1 cellular context compared by ENCODE assay signal in genomic region chr10:128854965-128855364, GRCh38.
TF ChIP-seq lines count a peak whose summit lies in the region.

No MANE protein-coding gene starts in this region.

TF ChIP-seq in GM23338, 12 proteins besides CTCF, POLR2A, EP300 and RAD21:
- TF ChIP-seq ZNF462 (CRISPR knock-in tag; IDR thresholded peaks at IDR 0.05) (no peak), EZH2 (IDR thresholded peaks at IDR 0.05; ENCODE audit: low read depth, unreplicated experiment) (no peak), EZH2phosphoT487 (IDR thresholded peaks at IDR 0.05; ENCODE audit: unreplicated experiment) (no peak), JUNB (IDR thresholded peaks at IDR 0.05; ENCODE audit: unreplicated experiment) (no peak), ETS1 (IDR thresholded peaks at IDR 0.05) (no peak), CREB1 (CRISPR knock-in tag; IDR thresholded peaks at IDR 0.05; ENCODE audit: low read depth) (no peak), NANOG (IDR thresholded peaks at IDR 0.05; ENCODE audit: borderline replicate concordance) (no peak), REST (IDR thresholded peaks at IDR 0.05; ENCODE audit: unreplicated experiment) (no peak), ZNF331 (CRISPR knock-in tag; IDR thresholded peaks at IDR 0.05; ENCODE audit: low read depth) (no peak), STAT1 (IDR thresholded peaks at IDR 0.05; ENCODE audit: unreplicated experiment) (no peak), POLR2AphosphoS5 (IDR thresholded peaks at IDR 0.05; ENCODE audit: low read depth) (no peak), ZNF114 (CRISPR knock-in tag; IDR thresholded peaks at IDR 0.05) (no peak)
